In genomic region chr17:410674-411401, GRCh38 we compare ENCODE assay signal across 8 cellular contexts.
DNase-seq lines count a peak whose midpoint lies in the region; ATAC-seq and TF ChIP-seq lines count a peak whose summit lies in the region.

No MANE protein-coding gene starts in this region.

- peaks cover 19% of the 10 kb centered on the region for H3K36me3 ChIP-seq in HAP-1 (replicated peaks)
- no peaks in the 10 kb centered on the region for H3K36me3 ChIP-seq in SK-N-MC (ENCODE audit: insufficient read depth, low read length)

- H3K9ac ChIP-seq in SK-N-MC (ENCODE audit: insufficient read length): peak overlapping the region; percentile 71

- H3K27ac ChIP-seq in SK-N-MC: no peak overlapping the region

- ATAC-seq in GM19397 (IDR thresholded peaks at IDR 0.05; ENCODE audit: unreplicated experiment): no peak

- no peaks in the 10 kb centered on the region for H3K9me3 ChIP-seq in HAP-1
- H3K9me3 ChIP-seq in SK-N-MC (ENCODE audit: low read depth, low read length): no peaks in the 10 kb centered on the region
- no peaks in the 10 kb centered on the region for H3K9me3 ChIP-seq in iPS-18c (ENCODE audit: control insufficient read depth, insufficient read depth, low read length)

- no peak for DNase-seq in AG09319 (ENCODE audit: extremely low read depth, low read depth)
- peak; percentile 17 to 45 for DNase-seq in HAP-1 (ENCODE audit: low spot score in 2 of 2)
- DNase-seq in SK-N-MC (ENCODE audit: low read depth, low spot score): no peak
- peak; percentile 8 for DNase-seq in astrocyte of the spinal cord (ENCODE audit: low read depth, low spot score)
- DNase-seq in stimulated activated CD4-positive, alpha-beta T cell treated with anti-CD3 and anti-CD28 coated beads, TNF-alpha, amount 100 ng/mL, for 24 hours (ENCODE audit: low read depth in 3 of 3): peak in 2 of 3 experiments; percentile 27 to 35
- DNase-seq in GF-D8 (lab: John Stamatoyannopoulos, UW): no peak

- no peaks in the 10 kb centered on the region for H3K27me3 ChIP-seq in HAP-1 (ENCODE audit: low read depth)

- H3K4me3 ChIP-seq in HAP-1 (peak overlapping the region; percentile 60), SK-N-MC (peak overlapping the region; percentile 87), astrocyte of the spinal cord (ENCODE audit: low read depth, low read length) (peak overlapping the region; percentile 79), iPS-18c (ENCODE audit: insufficient read depth, low read depth, low read length) (peak overlapping the region; percentile 69)

- TF ChIP-seq CTCF in AG09319 (IDR thresholded peaks at IDR 0.05; ENCODE audit: low read depth, low read length) (peak; percentile 0; the same call in 1 of the 2 replicates), astrocyte of the spinal cord (IDR thresholded peaks at IDR 0.05; ENCODE audit: low read depth, low read length) (peak; percentile 2)

- in situ Hi-C loops in HAP-1 (cut with MboI; ENCODE audit: low sequenced_read_pairs): no loop called here
- in situ Hi-C loops in astrocyte of the spinal cord (cut with HindIII; ENCODE audit: low sequenced_read_pairs): no loop called here

- H3K4me1 ChIP-seq in HAP-1: peaks cover 9% of the 10 kb centered on the region

Comparison
In these comparisons a context has a peak if more than half of its experiments do, and no peak if none do; other contexts are left out.
1. DNase-seq: peak in HAP-1 (2 of 2), astrocyte of the spinal cord (single experiment) and stimulated activated CD4-positive, alpha-beta T cell treated with anti-CD3 and anti-CD28 coated beads, TNF-alpha, amount 100 ng/mL, for 24 hours (2 of 3); none in AG09319 (single experiment), SK-N-MC (single experiment) and GF-D8 (single experiment).
2. Peak in every context shown above with its lines, with median percentiles within 50 percentile points of each other: H3K4me3 ChIP-seq.